Comparison of ENCODE assay signal across 10 cellular contexts in genomic region chr16:71919033-71919432, GRCh38. TPM values are rescaled to one million over a fixed set of nuclear protein-coding genes. Genes with fewer than 3 reads are reported as not detected.
DNase-seq lines count a peak whose midpoint lies in the region; ATAC-seq, FAIRE-seq and TF ChIP-seq lines count a peak whose summit lies in the region.
"Had no signal": no experiment of that assay in that cellular context is flagged by ENCODE, and none has a peak within 500 bp of the region (broad histone marks: within the 10 kb centered on the region; RNA-seq: fewer than 3 reads in every experiment).

No MANE protein-coding gene starts in this region.

- peaks cover 95% of the 10 kb centered on the region for H3K36me3 ChIP-seq in K562 (ENCODE audit: control insufficient read depth, insufficient read depth, low read length)

- H3K27me3 ChIP-seq in K562 (ENCODE audit: control insufficient read depth in 2 of 2, insufficient read depth in 2 of 2, low read length in 2 of 2), result no peaks in the 10 kb centered on the region

- peaks cover 11% of the 10 kb centered on the region for H3K4me1 Mint-ChIP-seq in Calu3 (ENCODE audit: low read depth, unreplicated experiment)
- peaks cover 23% of the 10 kb centered on the region for H3K4me1 Mint-ChIP-seq in activated T-helper 2 cell treated with anti-CD3 and anti-CD28 coated beads, Interferon-gamma antibody, Interleukin-2, Interleukin-4, amounts not matched to agents 10 μg/mL and 5 μg/mL and 100 μg/mL, durations not matched to agents 14 hours and 24 hours and 36 hours (ENCODE audit: low read depth)

- no peak for TF ChIP-seq EP300 in K562 (IDR thresholded peaks at IDR 0.05; ENCODE audit: low read length)

- TF ChIP-seq RAD21 in K562 (CRISPR knock-in tag; conservative IDR thresholded peaks at IDR 0.05 in 1 of 2, IDR thresholded peaks at IDR 0.05 in 1 of 2), result no peak

- H3K9me1 ChIP-seq in K562 (ENCODE audit: control insufficient read depth, insufficient read depth, low read length), result no peaks in the 10 kb centered on the region

- no peak overlapping the region for H3K4me3 ChIP-seq in K562

- H3K9me3 ChIP-seq in K562 (replicated peaks; ENCODE audit: control insufficient read depth, insufficient read depth, low read depth, low read length), result peaks cover 2% of the 10 kb centered on the region

- no peak overlapping the region for H3K4me3 Mint-ChIP-seq in Calu3 (ENCODE audit: low read depth, unreplicated experiment)
- no peak overlapping the region for H3K4me3 Mint-ChIP-seq in activated T-helper 2 cell treated with anti-CD3 and anti-CD28 coated beads, Interferon-gamma antibody, Interleukin-2, Interleukin-4, amounts not matched to agents 10 μg/mL and 5 μg/mL and 100 μg/mL, durations not matched to agents 14 hours and 24 hours and 36 hours (ENCODE audit: low read depth)
- H3K4me3 Mint-ChIP-seq: T-helper 1 cell treated with Interleukin-12 subunit alpha and Interleukin-12 subunit beta and Interleukin-4 antibody, amounts not matched to agents 30 μg/mL and 1 μg/mL, for 36 hours had no signal

- no peak overlapping the region for H3K27ac ChIP-seq in K562 (ENCODE audit: extremely low read depth, low read depth, low read length)

- POLR2A ChIA-PET in GM10248 (lab: Yijun Ruan, JAX) (interaction anchor here (0.6 kb wide), 1 partner anchor 111 kb away, joined by 3 read pairs; no protein-coding TSS in a partner anchor), K562 (lab: Yijun Ruan, JAX) (interaction anchor here (0.6 to 0.9 kb wide), 2 partner anchors 15 to 21 kb away, joined by 3 read pairs; no protein-coding TSS in a partner anchor)

- no peak overlapping the region for H3K9ac ChIP-seq in K562 (ENCODE audit: insufficient read depth in 1 of 2, low read depth in 2 of 2, low read length in 2 of 2)

- BruUV-seq in K562 (replicated peaks; lab: Mats Ljungman, UMichigan) (no TSS peak), Calu3 (replicated peaks; lab: Mats Ljungman, UMichigan) (no TSS peak)

- WGBS in K562 (ENCODE audit: insufficient coverage, low coverage, missing lambda C conversion rate), result 87% methylated on average over 3 of the region's 3 CpGs

- H3K9me3 Mint-ChIP-seq in Calu3 (ENCODE audit: low read depth, unreplicated experiment), result peaks cover 2% of the 10 kb centered on the region
- H3K9me3 Mint-ChIP-seq in activated T-helper 2 cell treated with anti-CD3 and anti-CD28 coated beads, Interferon-gamma antibody, Interleukin-2, Interleukin-4, amounts not matched to agents 10 μg/mL and 5 μg/mL and 100 μg/mL, durations not matched to agents 14 hours and 24 hours and 36 hours, result no peaks in the 10 kb centered on the region

- peak; percentile 72 for ATAC-seq in GM19455 (IDR thresholded peaks at IDR 0.05; ENCODE audit: unreplicated experiment)
- ATAC-seq in HG03159 (IDR thresholded peaks at IDR 0.05; ENCODE audit: unreplicated experiment), result peak; percentile 72
- ATAC-seq in K562, result no peak

- peaks cover 60% of the 10 kb centered on the region for H3K79me2 ChIP-seq in K562 (ENCODE audit: control insufficient read depth, insufficient read depth, low read length)

- H2AFZ ChIP-seq in K562 (ENCODE audit: low read depth, low read length), result no peak overlapping the region

- CTCF ChIA-PET in GM10248 (lab: Yijun Ruan, JAX), result interaction anchor here (1.0 to 7.8 kb wide), 6 partner anchors 10 to 37 kb away, joined by 3 to 31 read pairs (median 4); no protein-coding TSS in a partner anchor
- CTCF ChIA-PET in K562 (lab: Yijun Ruan, JAX; ENCODE audit: low intra/inter-chr PET ratio), result no interaction called here
- CTCF ChIA-PET in Calu3 (lab: Charles Lee), result interaction anchor here (1.0 kb wide), 1 partner anchor 24 kb away, joined by 3 read pairs; no protein-coding TSS in a partner anchor

- DNase-seq in GM10248 (ENCODE audit: extremely low spot score), result peak; percentile 55
- no peak for DNase-seq in K562 (ENCODE audit: extremely low read depth in 1 of 4, low spot score in 3 of 4)
- no peak for DNase-seq in Calu3
- DNase-seq in stimulated activated CD4-positive, alpha-beta T cell treated with anti-CD3 and anti-CD28 coated beads, Interleukin-4, amount 100 ng/mL, for 1 hour, result no peak
- DNase-seq in activated T-helper 2 cell treated with anti-CD3 and anti-CD28 coated beads, Interferon-gamma antibody, Interleukin-2, Interleukin-4, amounts not matched to agents 10 μg/mL and 5 μg/mL and 100 μg/mL, durations not matched to agents 14 hours and 24 hours and 36 hours (ENCODE audit: low spot score), result no peak
- no peak for DNase-seq in NCI-H82 (lab: John Stamatoyannopoulos, UW)

- H3K4me2 ChIP-seq in K562 (ENCODE audit: insufficient read depth, low read length), result no peak overlapping the region

- TF ChIP-seq CTCF in GM10248 (IDR thresholded peaks at IDR 0.05; ENCODE audit: control extremely low read depth, extremely low read depth, low read depth, missing control alignments), result no peak
- TF ChIP-seq CTCF in K562 (IDR thresholded peaks at IDR 0.05 in 2 of 3, conservative IDR thresholded peaks at IDR 0.05 in 1 of 3; ENCODE audit: insufficient read depth in 2 of 3, low read depth in 1 of 3, low read length in 3 of 3), result no peak
- TF ChIP-seq CTCF in Calu3 (IDR thresholded peaks at IDR 0.05; ENCODE audit: unreplicated experiment), result no peak

- no peaks in the 10 kb centered on the region for H3K4me1 ChIP-seq in K562 (replicated peaks in 1 of 2; ENCODE audit: control insufficient read depth in 2 of 2, insufficient read depth in 2 of 2, low read length in 2 of 2)

- in situ Hi-C loops in K562 (cut with MboI), result no loop called here

- no peaks in the 10 kb centered on the region for H3K27me3 Mint-ChIP-seq in Calu3 (ENCODE audit: unreplicated experiment)
- H3K27me3 Mint-ChIP-seq in activated T-helper 2 cell treated with anti-CD3 and anti-CD28 coated beads, Interferon-gamma antibody, Interleukin-2, Interleukin-4, amounts not matched to agents 10 μg/mL and 5 μg/mL and 100 μg/mL, durations not matched to agents 14 hours and 24 hours and 36 hours (ENCODE audit: low read depth), result no peaks in the 10 kb centered on the region

- H4K20me1 ChIP-seq in K562 (replicated peaks; ENCODE audit: control insufficient read depth, insufficient read depth, low read length), result no peaks in the 10 kb centered on the region; the same call in 1 of the 2 replicates

- H3K36me3 Mint-ChIP-seq in Calu3 (ENCODE audit: insufficient read depth, unreplicated experiment), result peaks cover 71% of the 10 kb centered on the region
- H3K36me3 Mint-ChIP-seq in activated T-helper 2 cell treated with anti-CD3 and anti-CD28 coated beads, Interferon-gamma antibody, Interleukin-2, Interleukin-4, amounts not matched to agents 10 μg/mL and 5 μg/mL and 100 μg/mL, durations not matched to agents 14 hours and 24 hours and 36 hours (ENCODE audit: low read depth), result peaks cover 93% of the 10 kb centered on the region

- TF ChIP-seq POLR2A in K562 (conservative IDR thresholded peaks at IDR 0.05), result no peak

- intact Hi-C loops in K562 (cut with micrococcal nuclease) (no loop called here), Calu3 (cut with micrococcal nuclease; ENCODE audit: unreplicated experiment) (no loop called here)
- intact Hi-C loops in activated T-helper 2 cell treated with anti-CD3 and anti-CD28 coated beads, Interferon-gamma antibody, Interleukin-2, Interleukin-4, amounts not matched to agents 10 μg/mL and 5 μg/mL and 100 μg/mL, durations not matched to agents 14 hours and 24 hours and 36 hours (cut with micrococcal nuclease), result no loop called here

- FAIRE-seq in K562 (lab: Jason Lieb, UNC), result no peak
- FAIRE-seq: H1 had no signal

- H3K27ac Mint-ChIP-seq in Calu3 (ENCODE audit: unreplicated experiment), result no peak overlapping the region
- no peak overlapping the region for H3K27ac Mint-ChIP-seq in activated T-helper 2 cell treated with anti-CD3 and anti-CD28 coated beads, Interferon-gamma antibody, Interleukin-2, Interleukin-4, amounts not matched to agents 10 μg/mL and 5 μg/mL and 100 μg/mL, durations not matched to agents 14 hours and 24 hours and 36 hours
- H3K27ac Mint-ChIP-seq: T-helper 1 cell treated with Interleukin-12 subunit alpha and Interleukin-12 subunit beta and Interleukin-4 antibody, amounts not matched to agents 30 μg/mL and 1 μg/mL, for 36 hours had no signal

RNA-seq across cellular contexts. Expression of gene IST1, which starts 23.7 kb away (rescaled TPM):
- total RNA-seq in K562 (2011; cell fraction: chromatin; rRNA removed; ENCODE audit: low replicate concordance), result 321 and 402 TPM in 2 replicates
- 169 and 192 TPM in 2 replicates for total RNA-seq in K562 (2011; cell fraction: nucleolus; rRNA removed)
- total RNA-seq in K562 (2011; cell fraction: nucleoplasm; rRNA removed), result 213 and 226 TPM in 2 replicates
- 135 and 153 TPM in 2 replicates for total RNA-seq in K562 (2014; rRNA removed)
- total RNA-seq in K562 (2014; rRNA removed; fragmentation: Illumina TruSeq; extraction: Trizol), result 188 and 204 TPM in 2 replicates
- total RNA-seq in K562 (2015; rRNA removed; fragmentation: Illumina TruSeq; extraction: Trizol), result 153 and 168 TPM in 2 replicates
- 149 and 170 TPM in 2 replicates for total RNA-seq in K562 (2021)
- polyA plus RNA-seq in K562 (2011; rRNA removed), result 324 and 334 TPM in 2 replicates
- polyA plus RNA-seq in K562 (2011; cell fraction: cytosol; rRNA removed), result 165 and 213 TPM in 2 replicates
- polyA plus RNA-seq in K562 (2011; cell fraction: nucleus; rRNA removed), result 300 and 415 TPM in 2 replicates
- 129 and 162 TPM in 2 replicates for polyA plus RNA-seq in K562 (2012)
- 188 and 218 TPM in 2 replicates for polyA plus RNA-seq in K562 (2014; fragmentation: Illumina TruSeq; extraction: Trizol)
- 100 to 1,000 TPM; 139 to 257 TPM for polyA plus RNA-seq in K562 (2014; fragmentation: Nextera tagmentation; extraction: Ambion mirVana)
- 161 and 200 TPM in 2 replicates for polyA plus RNA-seq in K562 (2014; rRNA removed)
- polyA minus RNA-seq in K562 (2011; rRNA and poly(A)+ RNA removed), result 226 and 231 TPM in 2 replicates
- polyA minus RNA-seq in K562 (2011; cell fraction: cytosol; rRNA and poly(A)+ RNA removed), result 69.0 and 84.1 TPM in 2 replicates
- polyA minus RNA-seq in K562 (2011; cell fraction: nucleus; rRNA and poly(A)+ RNA removed), result 62.7 and 172 TPM in 2 replicates
- total RNA-seq in Calu3 (2022), result 252 and 269 TPM in 2 replicates
- 158 and 167 TPM in 2 replicates for total RNA-seq in activated T-helper 2 cell treated with anti-CD3 and anti-CD28 coated beads, Interferon-gamma antibody, Interleukin-2, Interleukin-4, amounts not matched to agents 10 μg/mL and 5 μg/mL and 100 μg/mL, durations not matched to agents 14 hours and 24 hours and 36 hours

RNA-seq across cellular contexts. Expression of gene ZNF821, which starts 35.1 kb away (rescaled TPM):
- total RNA-seq in K562 (2011; cell fraction: chromatin; rRNA removed; ENCODE audit: low replicate concordance), result 5.8 and 6.2 TPM in 2 replicates
- 5.0 and 7.7 TPM in 2 replicates for total RNA-seq in K562 (2011; cell fraction: nucleolus; rRNA removed)
- total RNA-seq in K562 (2011; cell fraction: nucleoplasm; rRNA removed), result 4.9 and 6.8 TPM in 2 replicates
- total RNA-seq in K562 (2014; rRNA removed) (4.7 and 5.3 TPM in 2 replicates), K562 (2014; rRNA removed; fragmentation: Illumina TruSeq; extraction: Trizol) (2.8 and 3.7 TPM in 2 replicates), K562 (2015; rRNA removed; fragmentation: Illumina TruSeq; extraction: Trizol) (3.7 and 3.9 TPM in 2 replicates), K562 (2021) (4.4 and 5.6 TPM in 2 replicates), Calu3 (2022) (12.3 and 13.1 TPM in 2 replicates)
- polyA plus RNA-seq in K562 (2011; rRNA removed) (3.0 and 4.2 TPM in 2 replicates), K562 (2014; fragmentation: Illumina TruSeq; extraction: Trizol) (3.6 and 4.2 TPM in 2 replicates), K562 (2014; fragmentation: Nextera tagmentation; extraction: Ambion mirVana) (under 1 TPM; 0.38 to 0.51 TPM), K562 (2014; rRNA removed) (3.1 and 7.7 TPM in 2 replicates)
- 4.1 and 4.9 TPM in 2 replicates for polyA plus RNA-seq in K562 (2011; cell fraction: cytosol; rRNA removed)
- 4.4 and 5.3 TPM in 2 replicates for polyA plus RNA-seq in K562 (2011; cell fraction: nucleus; rRNA removed)
- polyA plus RNA-seq in K562 (2012), result 3.4 and 4.2 TPM in 2 replicates
- polyA minus RNA-seq in K562 (2011; rRNA and poly(A)+ RNA removed), result 3.6 and 4.8 TPM in 2 replicates
- polyA minus RNA-seq in K562 (2011; cell fraction: cytosol; rRNA and poly(A)+ RNA removed), result 1.8 and 6.9 TPM in 2 replicates
- 2.8 and 5.0 TPM in 2 replicates for polyA minus RNA-seq in K562 (2011; cell fraction: nucleus; rRNA and poly(A)+ RNA removed)
- 7.9 and 9.2 TPM in 2 replicates for total RNA-seq in activated T-helper 2 cell treated with anti-CD3 and anti-CD28 coated beads, Interferon-gamma antibody, Interleukin-2, Interleukin-4, amounts not matched to agents 10 μg/mL and 5 μg/mL and 100 μg/mL, durations not matched to agents 14 hours and 24 hours and 36 hours
